8 cellular contexts compared by ENCODE assay signal in genomic region chr13:51806571-51806970, GRCh38. TPM values are rescaled to one million over a fixed set of nuclear protein-coding genes. Genes with fewer than 3 reads are reported as not detected.
DNase-seq lines count a peak whose midpoint lies in the region; ATAC-seq and TF ChIP-seq lines count a peak whose summit lies in the region.
"Had no signal": no experiment of that assay in that cellular context is flagged by ENCODE, and none has a peak within 500 bp of the region (broad histone marks: within the 10 kb centered on the region; RNA-seq: fewer than 3 reads in every experiment).

No MANE protein-coding gene starts in this region.

- intact Hi-C loops in testis (cut with DNase I; ENCODE audit: low total_unique reads): no loop called here

- no peak overlapping the region for H3K27ac ChIP-seq in testis

- TF ChIP-seq POLR2A in testis (IDR thresholded peaks at IDR 0.05): no peak

- H3K27me3 Mint-ChIP-seq in IgD-negative memory B cell: no peaks in the 10 kb centered on the region
- no peaks in the 10 kb centered on the region for H3K27me3 Mint-ChIP-seq in activated T-helper 17 cell treated with anti-CD3 and anti-CD28 coated beads, Interleukin-2, amount 50 U/mL, for 72 hours

- H3K9me3 Mint-ChIP-seq in IgD-negative memory B cell: no peaks in the 10 kb centered on the region
- no peaks in the 10 kb centered on the region for H3K9me3 Mint-ChIP-seq in activated T-helper 17 cell treated with anti-CD3 and anti-CD28 coated beads, Interleukin-2, amount 50 U/mL, for 72 hours

- no peak for TF ChIP-seq CTCF in testis (IDR thresholded peaks at IDR 0.05)

- H3K4me3 Mint-ChIP-seq in IgD-negative memory B cell: peak overlapping the region in 2 of 4 donors; percentile 3 to 98
- peak overlapping the region; percentile 89 for H3K4me3 Mint-ChIP-seq in activated T-helper 17 cell treated with anti-CD3 and anti-CD28 coated beads, Interleukin-2, amount 50 U/mL, for 72 hours

- H3K4me1 Mint-ChIP-seq in IgD-negative memory B cell: peaks cover 9 to 36% (median 29%) of the 10 kb centered on the region in 3 donors
- H3K4me1 Mint-ChIP-seq in activated T-helper 17 cell treated with anti-CD3 and anti-CD28 coated beads, Interleukin-2, amount 50 U/mL, for 72 hours: peaks cover 28% of the 10 kb centered on the region

- no peaks in the 10 kb centered on the region for H3K9me3 ChIP-seq in testis

- H3K27ac Mint-ChIP-seq in IgD-negative memory B cell: peak overlapping the region; percentile 14 to 93 (median 40)
- H3K27ac Mint-ChIP-seq in activated T-helper 17 cell treated with anti-CD3 and anti-CD28 coated beads, Interleukin-2, amount 50 U/mL, for 72 hours: no peak overlapping the region

- H3K36me3 Mint-ChIP-seq in IgD-negative memory B cell: peaks cover 3% of the 10 kb centered on the region
- peaks cover 25% of the 10 kb centered on the region for H3K36me3 Mint-ChIP-seq in activated T-helper 17 cell treated with anti-CD3 and anti-CD28 coated beads, Interleukin-2, amount 50 U/mL, for 72 hours (ENCODE audit: low read depth)

- H3K27me3 ChIP-seq in testis: no peaks in the 10 kb centered on the region

- ATAC-seq in activated T-helper 17 cell treated with anti-CD3 and anti-CD28 coated beads, Interleukin-2, amount 50 U/mL, for 72 hours (replicated peaks): no peak
- no peak for ATAC-seq in HG03442 (IDR thresholded peaks at IDR 0.05; ENCODE audit: unreplicated experiment)

- WGBS in testis, 2 donors: 51 to 53% methylated on average over 2 of the region's 2 CpGs

- peaks cover 28% of the 10 kb centered on the region for H3K4me1 ChIP-seq in testis

- no peaks in the 10 kb centered on the region for H3K36me3 ChIP-seq in testis (ENCODE audit: low read depth, missing control alignments)

- no peak overlapping the region for H3K4me3 ChIP-seq in testis

- DNase-seq in COLO668 (lab: John Stamatoyannopoulos, UW; ENCODE audit: unreplicated experiment): peak; percentile 59
- peak; percentile 61 to 89 for DNase-seq in lung microvascular endothelial cell (ENCODE audit: low read depth in 2 of 2)
- no peak for DNase-seq in DMS79 treated with DMSO at 0.1 percent for 48 hours (lab: John Stamatoyannopoulos, UW)
- no peak for DNase-seq in testis
- DNase-seq: activated CD4-positive, alpha-beta T cell treated with anti-CD3 and anti-CD28 coated beads, Interleukin-2, amount 50 U/mL, for 4 hours had no signal

RNA-seq across cellular contexts. Expression of gene DHRS12, which starts 2.6 kb away (rescaled TPM):
- polyA plus RNA-seq in IgD-negative memory B cell (22.0 TPM), testis (ENCODE audit: insufficient read depth, low read depth, low replicate concordance) (15.9 TPM)
- total RNA-seq in activated T-helper 17 cell treated with anti-CD3 and anti-CD28 coated beads, Interleukin-2, amount 50 U/mL, for 72 hours: 1 to 10 TPM; 5.0 to 9.6 TPM
- total RNA-seq in lung microvascular endothelial cell (5.4 and 9.9 TPM in 2 replicates), testis (10 to 100 TPM; 11.4 to 16.8 TPM)

RNA-seq across cellular contexts. Expression of gene TMEM272, which starts 38.4 kb away (rescaled TPM):
- polyA plus RNA-seq in IgD-negative memory B cell: not detected
- total RNA-seq in activated T-helper 17 cell treated with anti-CD3 and anti-CD28 coated beads, Interleukin-2, amount 50 U/mL, for 72 hours: under 1 TPM; 0.16 to 0.17 TPM
- total RNA-seq in lung microvascular endothelial cell: not detected in 2 replicates
- 1 to 10 TPM; 1.7 to 1.9 TPM for total RNA-seq in testis
- polyA plus RNA-seq in testis (ENCODE audit: insufficient read depth, low read depth, low replicate concordance): 0.50 TPM

RNA-seq across cellular contexts. Expression of gene CCDC70, which starts 55.2 kb away (rescaled TPM):
- polyA plus RNA-seq in IgD-negative memory B cell (not detected), testis (ENCODE audit: insufficient read depth, low read depth, low replicate concordance) (175 TPM)
- under 1 TPM; 0.24 to 0.43 TPM for total RNA-seq in activated T-helper 17 cell treated with anti-CD3 and anti-CD28 coated beads, Interleukin-2, amount 50 U/mL, for 72 hours
- total RNA-seq in lung microvascular endothelial cell (not detected in 2 replicates), testis (10 to 100 TPM; 35.7 to 82.2 TPM)

Comparison
In these comparisons a context has a peak if more than half of its experiments do, and no peak if none do; other contexts are left out.
1. DNase-seq: peak in COLO668 (single experiment) and lung microvascular endothelial cell (2 of 2); none in DMS79 treated with DMSO at 0.1 percent for 48 hours (single experiment) and testis (single experiment).
2. RNA of gene CCDC70, which starts 55.2 kb away (total RNA-seq): 35.7 to 82.2 TPM in testis; 0.24 to 0.43 TPM in activated T-helper 17 cell treated with anti-CD3 and anti-CD28 coated beads, Interleukin-2, amount 50 U/mL, for 72 hours and not detected in lung microvascular endothelial cell; every median in the first group is over 10 times any median in the second.